In genomic region chr9:136412912-136413420, GRCh38 we compare ENCODE assay signal across 1 cellular context.
TF ChIP-seq lines count a peak whose summit lies in the region.

No MANE protein-coding gene starts in this region.

TF ChIP-seq in K562, 482 proteins besides CTCF, POLR2A, EP300 and RAD21:
- TF ChIP-seq NFIX (CRISPR knock-in tag; IDR thresholded peaks at IDR 0.05; ENCODE audit: low read depth) (peak; percentile 45), EHMT2 (IDR thresholded peaks at IDR 0.05) (no peak), NFIC (IDR thresholded peaks at IDR 0.05) (peak; percentile 90), SMARCC2 (IDR thresholded peaks at IDR 0.05; ENCODE audit: low read depth) (no peak)
